19 cellular contexts compared by ENCODE assay signal in genomic region chr20:61809006-61809770, GRCh38.
"Had no signal": no experiment of that assay in that cellular context is flagged by ENCODE, and none has a peak within 500 bp of the region (broad histone marks: within the 10 kb centered on the region; RNA-seq: fewer than 3 reads in every experiment).

No MANE protein-coding gene starts in this region.

- H3K27ac ChIP-seq: coronary artery, foreskin keratinocyte, hepatocyte, testis, tibial nerve had no signal

- DNase-seq: effector CD4-positive, alpha-beta T cell; endodermal cell; erythroblast; foreskin keratinocyte; mesenchymal stem cell; midbrain; naive B cell; stimulated activated CD4-positive, alpha-beta T cell treated with anti-CD3 and anti-CD28 coated beads, Interleukin-15, amount 100 ng/mL, for 24 hours; stimulated activated CD4-positive, alpha-beta T cell treated with anti-CD3 and anti-CD28 coated beads, Interleukin-1b, Interleukin-23, amount 100 ng/mL, for 48 hours; stimulated activated CD4-positive, alpha-beta T cell treated with anti-CD3 and anti-CD28 coated beads, Interleukin-4, amount 100 ng/mL, for 24 hours had no signal

- H3K36me3 ChIP-seq: tibial nerve had no signal

- H3K4me3 ChIP-seq: coronary artery, hepatocyte, lung, testis, tibial nerve had no signal

- FAIRE-seq: endothelial cell of umbilical vein, islet of Langerhans had no signal

- H3K4me1 ChIP-seq: foreskin keratinocyte had no signal

- ATAC-seq: foreskin keratinocyte; left lobe of liver; stimulated activated memory B cell treated with anti-CD40 and anti-IgM and Interleukin-4, amounts not matched to agents 10 μg/mL and 1 μg/mL and 100 μg/mL, for 72 hours had no signal

- H3K27me3 ChIP-seq: hepatocyte, testis, tibial nerve had no signal

- H3K9me3 ChIP-seq: testis, tibial nerve had no signal
